Comparison of ENCODE assay signal across 8 cellular contexts in genomic region chr9:123401879-123402513, GRCh38. TPM values are rescaled to one million over a fixed set of nuclear protein-coding genes. Genes with fewer than 3 reads are reported as not detected.
A peak's percentile ranks its signal among the peaks of the same experiment; 100 is the strongest.
DNase-seq lines count a peak whose midpoint lies in the region; ATAC-seq, FAIRE-seq and TF ChIP-seq lines count a peak whose summit lies in the region.

No MANE protein-coding gene starts in this region.

- peak; percentile 31 for FAIRE-seq in G401.6 (lab: Jason Lieb, UNC)

- H3K27ac ChIP-seq in 22Rv1 (no peak overlapping the region), right cardiac atrium (ENCODE audit: low read length) (no peak overlapping the region)

- no peaks in the 10 kb centered on the region for H3K27me3 ChIP-seq in right cardiac atrium (ENCODE audit: control insufficient read depth, insufficient read depth)

- no peaks in the 10 kb centered on the region for H3K9me3 ChIP-seq in right cardiac atrium (ENCODE audit: control insufficient read depth, low read length)

- 51% methylated on average over 9 of the region's 9 CpGs for WGBS in right cardiac atrium

- peak; percentile 57 for ATAC-seq in activated naive CD8-positive, alpha-beta T cell treated with anti-CD3 and anti-CD28 coated beads, Interleukin-2, amount 50 U/mL, for 24 hours
- peak; percentile 75 to 77 for ATAC-seq in right cardiac atrium
- ATAC-seq in stimulated activated naive B cell treated with anti-CD40 and anti-IgM and Interleukin-4, amounts not matched to agents 10 μg/mL and 1 μg/mL and 100 μg/mL, for 72 hours (replicated peaks) = peak; percentile 51 to 53

- no peak overlapping the region for H3K27ac Mint-ChIP-seq in activated naive CD8-positive, alpha-beta T cell treated with anti-CD3 and anti-CD28 coated beads, Interleukin-2, amount 50 U/mL, for 24 hours
- no peak overlapping the region for H3K27ac Mint-ChIP-seq in stimulated activated naive B cell treated with anti-CD40 and anti-IgM and Interleukin-4, amounts not matched to agents 10 μg/mL and 1 μg/mL and 100 μg/mL, for 72 hours

- peaks cover 2% of the 10 kb centered on the region for H3K36me3 Mint-ChIP-seq in activated naive CD8-positive, alpha-beta T cell treated with anti-CD3 and anti-CD28 coated beads, Interleukin-2, amount 50 U/mL, for 24 hours (ENCODE audit: low read depth)
- H3K36me3 Mint-ChIP-seq in stimulated activated naive B cell treated with anti-CD40 and anti-IgM and Interleukin-4, amounts not matched to agents 10 μg/mL and 1 μg/mL and 100 μg/mL, for 72 hours = peaks cover 0 to 3% of the 10 kb centered on the region in 2 donors

- H3K4me1 Mint-ChIP-seq in activated naive CD8-positive, alpha-beta T cell treated with anti-CD3 and anti-CD28 coated beads, Interleukin-2, amount 50 U/mL, for 24 hours = peaks cover 3% of the 10 kb centered on the region
- H3K4me1 Mint-ChIP-seq in stimulated activated naive B cell treated with anti-CD40 and anti-IgM and Interleukin-4, amounts not matched to agents 10 μg/mL and 1 μg/mL and 100 μg/mL, for 72 hours = no peaks in the 10 kb centered on the region

- H3K4me3 ChIP-seq in right cardiac atrium (ENCODE audit: low read length) = no peak overlapping the region

- intact Hi-C loops in right cardiac atrium (cut with DNase I) = loop anchor here in 1 of 4 donors (5.0 kb wide), 1 partner anchor 140 kb away; no protein-coding TSS in a partner anchor

- no peak overlapping the region for H3K4me3 Mint-ChIP-seq in activated naive CD8-positive, alpha-beta T cell treated with anti-CD3 and anti-CD28 coated beads, Interleukin-2, amount 50 U/mL, for 24 hours
- H3K4me3 Mint-ChIP-seq in stimulated activated naive B cell treated with anti-CD40 and anti-IgM and Interleukin-4, amounts not matched to agents 10 μg/mL and 1 μg/mL and 100 μg/mL, for 72 hours = no peak overlapping the region

- peak; percentile 81 for TF ChIP-seq CTCF in 22Rv1 (IDR thresholded peaks at IDR 0.05)

- no peaks in the 10 kb centered on the region for H3K27me3 Mint-ChIP-seq in activated naive CD8-positive, alpha-beta T cell treated with anti-CD3 and anti-CD28 coated beads, Interleukin-2, amount 50 U/mL, for 24 hours
- no peaks in the 10 kb centered on the region for H3K27me3 Mint-ChIP-seq in stimulated activated naive B cell treated with anti-CD40 and anti-IgM and Interleukin-4, amounts not matched to agents 10 μg/mL and 1 μg/mL and 100 μg/mL, for 72 hours

- H3K9me3 Mint-ChIP-seq in activated naive CD8-positive, alpha-beta T cell treated with anti-CD3 and anti-CD28 coated beads, Interleukin-2, amount 50 U/mL, for 24 hours = no peaks in the 10 kb centered on the region
- H3K9me3 Mint-ChIP-seq in stimulated activated naive B cell treated with anti-CD40 and anti-IgM and Interleukin-4, amounts not matched to agents 10 μg/mL and 1 μg/mL and 100 μg/mL, for 72 hours = no peaks in the 10 kb centered on the region

- no peaks in the 10 kb centered on the region for H3K4me1 ChIP-seq in right cardiac atrium (ENCODE audit: control insufficient read depth, insufficient read depth, low read length)

- peak; percentile 65 for DNase-seq in NCI-H1694 treated with DMSO at 0.1 percent for 48 hours (lab: John Stamatoyannopoulos, UW)
- peak; percentile 29 for DNase-seq in activated naive CD8-positive, alpha-beta T cell treated with anti-CD3 and anti-CD28 coated beads, Interleukin-2, amount 50 U/mL, for 24 hours
- DNase-seq in right cardiac atrium = peak in 2 of 3 donors; percentile 3 to 56
- DNase-seq in stimulated activated naive B cell treated with anti-CD40 and anti-IgM and Interleukin-4, amounts not matched to agents 10 μg/mL and 1 μg/mL and 100 μg/mL, for 72 hours = no peak
- no peak for DNase-seq in ecto neural progenitor cell (ENCODE audit: low spot score)
- DNase-seq in HK-2 (ENCODE audit: unreplicated experiment) = no peak

RNA-seq across cellular contexts. Expression of gene CRB2, which starts 46.0 kb away (rescaled TPM):
- under 1 TPM in 3 of 4 donors, not detected in 1; 0.14 to 0.26 (median 0.17) TPM for total RNA-seq in right cardiac atrium
- polyA plus RNA-seq in right cardiac atrium = 0.02 TPM

Comparison
In these comparisons a context has a peak if more than half of its experiments do, and no peak if none do; other contexts are left out.
1. DNase-seq: peak in NCI-H1694 treated with DMSO at 0.1 percent for 48 hours (single experiment), activated naive CD8-positive, alpha-beta T cell treated with anti-CD3 and anti-CD28 coated beads, Interleukin-2, amount 50 U/mL, for 24 hours (single experiment) and right cardiac atrium (2 of 3); none in stimulated activated naive B cell treated with anti-CD40 and anti-IgM and Interleukin-4, amounts not matched to agents 10 μg/mL and 1 μg/mL and 100 μg/mL, for 72 hours (single experiment), ecto neural progenitor cell (single experiment) and HK-2 (single experiment).
2. Peak in every context shown above with its lines, with median percentiles within 50 percentile points of each other: ATAC-seq.